Comparison of ENCODE assay signal across 14 cellular contexts in genomic region chr20:59182401-59183044, GRCh38. TPM values are rescaled to one million over a fixed set of nuclear protein-coding genes. Genes with fewer than 3 reads are reported as not detected.
DNase-seq lines count a peak whose midpoint lies in the region; ATAC-seq and TF ChIP-seq lines count a peak whose summit lies in the region.
"Had no signal": no experiment of that assay in that cellular context is flagged by ENCODE, and none has a peak within 500 bp of the region (broad histone marks: within the 10 kb centered on the region; RNA-seq: fewer than 3 reads in every experiment).

No MANE protein-coding gene starts in this region.

- TF ChIP-seq POLR2A in upper lobe of left lung (IDR thresholded peaks at IDR 0.05), result no peak

- DNase-seq in activated naive CD4-positive, alpha-beta T cell treated with anti-CD3 and anti-CD28 coated beads for 36 hours, result no peak
- no peak for DNase-seq in activated naive CD4-positive, alpha-beta T cell (lab: John Stamatoyannopoulos, UW)
- no peak for DNase-seq in activated naive CD8-positive, alpha-beta T cell treated with anti-CD3 and anti-CD28 coated beads for 36 hours
- DNase-seq in stimulated activated naive CD8-positive, alpha-beta T cell treated with anti-CD3 and anti-CD28 coated beads, Interleukin-15, amount 100 ng/mL, for 72 hours, result no peak
- DNase-seq in ureter (ENCODE audit: low spot score), result no peak
- no peak for DNase-seq in UCSD-AML1 (lab: John Stamatoyannopoulos, UW; ENCODE audit: unreplicated experiment)
- DNase-seq in upper lobe of left lung, result no peak
- DNase-seq: activated CD4-positive, alpha-beta T cell treated with anti-CD3 and anti-CD28 coated beads, Interleukin-2, amount 50 U/mL, for 4 hours; caudate nucleus; DMS79 treated with DMSO at 0.1 percent for 48 hours; stimulated activated CD4-positive, alpha-beta T cell treated with anti-CD3 and anti-CD28 coated beads, Interleukin-15, amount 100 ng/mL, for 24 hours; thyroid gland had no signal

- no peaks in the 10 kb centered on the region for H3K36me3 ChIP-seq in upper lobe of left lung
- H3K36me3 ChIP-seq: thyroid gland had no signal

- no peak for TF ChIP-seq CTCF in upper lobe of left lung (IDR thresholded peaks at IDR 0.05)

- WGBS in upper lobe of left lung, 2 donors, result 63 to 72% methylated on average over 7 of the region's 7 CpGs

- H3K27ac Mint-ChIP-seq in activated naive CD4-positive, alpha-beta T cell treated with anti-CD3 and anti-CD28 coated beads for 36 hours, result peak overlapping the region; percentile 65
- peak overlapping the region; percentile 62 for H3K27ac Mint-ChIP-seq in activated naive CD8-positive, alpha-beta T cell treated with anti-CD3 and anti-CD28 coated beads for 36 hours
- peak overlapping the region in 1 of 2 donors; percentile 70 for H3K27ac Mint-ChIP-seq in stimulated activated naive CD8-positive, alpha-beta T cell treated with anti-CD3 and anti-CD28 coated beads, Interleukin-15, amount 100 ng/mL, for 72 hours

- intact Hi-C loops in activated naive CD4-positive, alpha-beta T cell treated with anti-CD3 and anti-CD28 coated beads for 36 hours (cut with micrococcal nuclease), result no loop called here

- H3K4me3 Mint-ChIP-seq in activated naive CD4-positive, alpha-beta T cell treated with anti-CD3 and anti-CD28 coated beads for 36 hours, result no peak overlapping the region
- no peak overlapping the region for H3K4me3 Mint-ChIP-seq in activated naive CD8-positive, alpha-beta T cell treated with anti-CD3 and anti-CD28 coated beads for 36 hours
- H3K4me3 Mint-ChIP-seq in stimulated activated naive CD8-positive, alpha-beta T cell treated with anti-CD3 and anti-CD28 coated beads, Interleukin-15, amount 100 ng/mL, for 72 hours, result peak overlapping the region; percentile 2 to 40

- H3K27ac ChIP-seq in upper lobe of left lung, result no peak overlapping the region
- H3K27ac ChIP-seq: thyroid gland had no signal

- no peaks in the 10 kb centered on the region for H3K9me3 ChIP-seq in upper lobe of left lung
- H3K9me3 ChIP-seq: thyroid gland had no signal

- CTCF ChIA-PET in activated naive CD4-positive, alpha-beta T cell treated with anti-CD3 and anti-CD28 coated beads for 36 hours (lab: Charles Lee), result interaction anchor here (1.1 to 1.4 kb wide), 3 partner anchors 60 to 226 kb away, joined by 3 to 8 read pairs (median 3); no protein-coding TSS in a partner anchor

- H3K27me3 Mint-ChIP-seq in activated naive CD4-positive, alpha-beta T cell treated with anti-CD3 and anti-CD28 coated beads for 36 hours (ENCODE audit: low read depth), result no peaks in the 10 kb centered on the region
- H3K27me3 Mint-ChIP-seq in activated naive CD8-positive, alpha-beta T cell treated with anti-CD3 and anti-CD28 coated beads for 36 hours, result no peaks in the 10 kb centered on the region
- no peaks in the 10 kb centered on the region for H3K27me3 Mint-ChIP-seq in stimulated activated naive CD8-positive, alpha-beta T cell treated with anti-CD3 and anti-CD28 coated beads, Interleukin-15, amount 100 ng/mL, for 72 hours

- peaks cover 54% of the 10 kb centered on the region for H3K4me1 Mint-ChIP-seq in activated naive CD4-positive, alpha-beta T cell treated with anti-CD3 and anti-CD28 coated beads for 36 hours (ENCODE audit: low read depth)
- peaks cover 61% of the 10 kb centered on the region for H3K4me1 Mint-ChIP-seq in activated naive CD8-positive, alpha-beta T cell treated with anti-CD3 and anti-CD28 coated beads for 36 hours
- peaks cover 73% of the 10 kb centered on the region for H3K4me1 Mint-ChIP-seq in stimulated activated naive CD8-positive, alpha-beta T cell treated with anti-CD3 and anti-CD28 coated beads, Interleukin-15, amount 100 ng/mL, for 72 hours

- no peaks in the 10 kb centered on the region for H3K4me1 ChIP-seq in upper lobe of left lung
- H3K4me1 ChIP-seq: thyroid gland had no signal

- peaks cover 13% of the 10 kb centered on the region for H3K36me3 Mint-ChIP-seq in activated naive CD4-positive, alpha-beta T cell treated with anti-CD3 and anti-CD28 coated beads for 36 hours (ENCODE audit: low read depth)
- H3K36me3 Mint-ChIP-seq in activated naive CD8-positive, alpha-beta T cell treated with anti-CD3 and anti-CD28 coated beads for 36 hours, result peaks cover 58% of the 10 kb centered on the region

- H3K4me3 ChIP-seq in upper lobe of left lung, result no peak overlapping the region
- H3K4me3 ChIP-seq: thyroid gland had no signal

- TF ChIP-seq EP300 in upper lobe of left lung (IDR thresholded peaks at IDR 0.05), result no peak

- H3K27me3 ChIP-seq in upper lobe of left lung, result no peaks in the 10 kb centered on the region
- H3K27me3 ChIP-seq: thyroid gland had no signal

- peaks cover 6% of the 10 kb centered on the region for H3K9me3 Mint-ChIP-seq in activated naive CD4-positive, alpha-beta T cell treated with anti-CD3 and anti-CD28 coated beads for 36 hours
- peaks cover 8% of the 10 kb centered on the region for H3K9me3 Mint-ChIP-seq in activated naive CD8-positive, alpha-beta T cell treated with anti-CD3 and anti-CD28 coated beads for 36 hours
- peaks cover 0 to 6% of the 10 kb centered on the region in 2 donors for H3K9me3 Mint-ChIP-seq in stimulated activated naive CD8-positive, alpha-beta T cell treated with anti-CD3 and anti-CD28 coated beads, Interleukin-15, amount 100 ng/mL, for 72 hours

- ATAC-seq in HG03139 (IDR thresholded peaks at IDR 0.05; ENCODE audit: unreplicated experiment) (peak; percentile 69), upper lobe of left lung (ENCODE audit: low FRiP score in 2 of 2) (no peak)
- ATAC-seq in stimulated activated naive CD8-positive, alpha-beta T cell treated with anti-CD3 and anti-CD28 coated beads, Interleukin-15, amount 100 ng/mL, for 72 hours, result peak; percentile 56

RNA-seq across cellular contexts. Expression of gene ZNF831, which starts 18.9 kb away (rescaled TPM):
- 1 to 10 TPM; 5.1 to 6.0 TPM for total RNA-seq in activated naive CD4-positive, alpha-beta T cell treated with anti-CD3 and anti-CD28 coated beads for 36 hours
- 1 to 10 TPM; 6.5 to 6.9 TPM for total RNA-seq in activated naive CD8-positive, alpha-beta T cell treated with anti-CD3 and anti-CD28 coated beads for 36 hours
- total RNA-seq in ureter (1.4 TPM), upper lobe of left lung (1 to 10 TPM in 5 of 6 donors, under 1 TPM in 1; 0.98 to 6.2 (median 2.8) TPM)
- total RNA-seq: pulmonary artery endothelial cell had no signal

Comparison
In these comparisons a context has a peak if more than half of its experiments do, and no peak if none do; other contexts are left out.
1. H3K4me3 Mint-ChIP-seq: peak in stimulated activated naive CD8-positive, alpha-beta T cell treated with anti-CD3 and anti-CD28 coated beads, Interleukin-15, amount 100 ng/mL, for 72 hours (2 of 2); none in activated naive CD4-positive, alpha-beta T cell treated with anti-CD3 and anti-CD28 coated beads for 36 hours (single experiment) and activated naive CD8-positive, alpha-beta T cell treated with anti-CD3 and anti-CD28 coated beads for 36 hours (single experiment).
2. ATAC-seq: peak in HG03139 (single experiment) and stimulated activated naive CD8-positive, alpha-beta T cell treated with anti-CD3 and anti-CD28 coated beads, Interleukin-15, amount 100 ng/mL, for 72 hours (single experiment); none in upper lobe of left lung (0 of 2).